In the genomic region with DNA sequence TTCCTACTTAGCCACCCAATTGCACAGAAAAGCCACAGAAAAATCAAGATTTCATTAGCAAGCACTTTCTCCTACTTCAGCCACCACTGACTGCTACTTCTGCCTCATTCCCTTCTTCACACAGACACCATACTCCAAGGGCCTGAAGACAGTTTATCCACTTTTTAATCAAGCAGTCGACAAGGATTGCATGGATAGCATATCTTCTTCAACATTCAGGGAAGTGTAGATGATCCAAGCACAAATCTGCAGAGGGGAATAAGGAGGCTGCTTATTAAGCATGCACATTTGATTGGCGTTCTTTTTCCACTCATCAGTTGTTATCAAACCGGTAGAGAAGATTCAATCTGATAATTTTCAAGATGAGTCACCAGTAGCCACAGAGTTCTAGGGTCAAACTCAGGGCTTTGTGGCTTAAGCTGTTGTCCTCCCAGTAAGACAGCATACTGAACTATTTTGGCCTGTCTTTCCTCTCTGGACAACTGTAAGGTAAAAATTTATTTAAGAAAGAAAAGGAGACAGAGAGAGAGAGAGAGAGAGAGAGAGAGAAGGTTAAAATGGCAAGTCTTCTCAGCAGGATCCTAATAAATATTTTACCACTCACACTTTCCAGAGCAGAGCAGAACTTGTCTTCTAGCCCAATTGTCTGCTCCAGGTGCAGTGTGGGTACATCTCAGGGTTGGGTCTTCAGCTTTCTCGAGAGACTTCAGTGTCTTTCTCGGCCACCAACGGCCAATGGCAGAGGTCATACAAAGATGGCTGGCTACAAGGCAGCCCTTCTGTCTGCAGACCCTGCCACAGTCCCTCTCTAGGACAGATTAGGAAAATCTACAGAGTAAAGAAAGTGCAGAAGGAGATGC, we compare ENCODE assay signal across 8 cellular contexts.
DNase-seq lines count a peak whose midpoint lies in the region; ATAC-seq, FAIRE-seq and TF ChIP-seq lines count a peak whose summit lies in the region.

No MANE protein-coding gene starts in this region.

- H3K36me3 ChIP-seq in K562 (ENCODE audit: control insufficient read depth, insufficient read depth, low read length): no peaks in the 10 kb centered on the region
- H3K36me3 ChIP-seq in suprapubic skin: no peaks in the 10 kb centered on the region

- peaks cover 5% of the 10 kb centered on the region; the same call in 1 of the 2 replicates for H3K4me1 Mint-ChIP-seq in WTC11

- in situ Hi-C loops in K562 (cut with MboI): no loop called here

- H3K4me1 ChIP-seq in K562 (replicated peaks in 1 of 2; ENCODE audit: control insufficient read depth in 2 of 2, insufficient read depth in 2 of 2, low read length in 2 of 2) (peaks cover 3 to 48% of the 10 kb centered on the region in 2 experiments; a peak in 4 of 5 replicates), suprapubic skin (peaks cover 26% of the 10 kb centered on the region)

- peak overlapping the region; percentile 45 for H3K4me2 ChIP-seq in K562 (ENCODE audit: insufficient read depth, low read length)

- H3K27me3 Mint-ChIP-seq in WTC11 (ENCODE audit: low read depth): peaks cover 3% of the 10 kb centered on the region; the same call in 1 of the 2 replicates

- H4K20me1 ChIP-seq in K562 (replicated peaks; ENCODE audit: control insufficient read depth, insufficient read depth, low read length): no peaks in the 10 kb centered on the region

- BruUV-seq in K562 (replicated peaks; lab: Mats Ljungman, UMichigan): no TSS peak

- H3K27ac ChIP-seq in K562 (ENCODE audit: extremely low read depth, low read depth, low read length): peak overlapping the region; percentile 52; the same call in 2 of the 3 replicates
- H3K27ac ChIP-seq in suprapubic skin: peak overlapping the region; percentile 61

- H3K4me3 Mint-ChIP-seq in WTC11: no peak overlapping the region

- POLR2A ChIA-PET in K562 (lab: Yijun Ruan, JAX) (interaction anchor here (0.6 to 1.5 kb wide), 5 partner anchors 9 to 139 kb away, joined by 3 to 4 read pairs (median 3); no protein-coding TSS in a partner anchor), WTC11 (lab: Charles Lee) (no interaction called here)

- CTCF ChIA-PET in K562 (lab: Yijun Ruan, JAX; ENCODE audit: low intra/inter-chr PET ratio) (no interaction called here), WTC11 (lab: Charles Lee) (interaction anchor here (0.7 to 1.3 kb wide), 2 partner anchors 78 to 160 kb away, joined by 4 read pairs; no protein-coding TSS in a partner anchor)

- no peaks in the 10 kb centered on the region for H3K9me1 ChIP-seq in K562 (ENCODE audit: control insufficient read depth, insufficient read depth, low read length)

- intact Hi-C loops in K562 (cut with micrococcal nuclease): no loop called here

- peak; percentile 80 for TF ChIP-seq EP300 in K562 (IDR thresholded peaks at IDR 0.05; ENCODE audit: low read length)
- TF ChIP-seq EP300 in suprapubic skin (IDR thresholded peaks at IDR 0.05): no peak

- H3K4me3 ChIP-seq in K562: no peak overlapping the region
- H3K4me3 ChIP-seq in suprapubic skin: no peak overlapping the region
- no peak overlapping the region for H3K4me3 ChIP-seq in foreskin fibroblast (ENCODE audit: low read depth in 1 of 2, low read length in 2 of 2)

- no peaks in the 10 kb centered on the region for H3K36me3 Mint-ChIP-seq in WTC11

- H3K79me2 ChIP-seq in K562 (ENCODE audit: control insufficient read depth, insufficient read depth, low read length): no peaks in the 10 kb centered on the region

- H3K9me3 Mint-ChIP-seq in WTC11: no peaks in the 10 kb centered on the region

- ATAC-seq in GM19468 (IDR thresholded peaks at IDR 0.05; ENCODE audit: extremely low read depth, unreplicated experiment) (peak; percentile 91), HG03460 (IDR thresholded peaks at IDR 0.05; ENCODE audit: unreplicated experiment) (peak; percentile 98), K562 (peak; percentile 67), WTC11 (no peak)

- no peaks in the 10 kb centered on the region for H3K9me3 ChIP-seq in K562 (replicated peaks; ENCODE audit: control insufficient read depth, insufficient read depth, low read depth, low read length)
- H3K9me3 ChIP-seq in suprapubic skin: no peaks in the 10 kb centered on the region

- TF ChIP-seq RAD21 in K562 (CRISPR knock-in tag; conservative IDR thresholded peaks at IDR 0.05 in 1 of 2, IDR thresholded peaks at IDR 0.05 in 1 of 2): peak in 1 of 2 experiments; percentile 16; a peak in 2 of 4 replicates

- peak overlapping the region; percentile 65 for H2AFZ ChIP-seq in K562 (ENCODE audit: low read depth, low read length)

- TF ChIP-seq CTCF in K562 (IDR thresholded peaks at IDR 0.05 in 2 of 3, conservative IDR thresholded peaks at IDR 0.05 in 1 of 3; ENCODE audit: insufficient read depth in 2 of 3, low read depth in 1 of 3, low read length in 3 of 3): no peak
- TF ChIP-seq CTCF in suprapubic skin (IDR thresholded peaks at IDR 0.05): no peak
- no peak for TF ChIP-seq CTCF in WTC11 (IDR thresholded peaks at IDR 0.05)
- no peak for TF ChIP-seq CTCF in foreskin fibroblast (IDR thresholded peaks at IDR 0.05; ENCODE audit: low read depth, low read length)
- no peak for TF ChIP-seq CTCF in D721Med (IDR thresholded peaks at IDR 0.05; ENCODE audit: insufficient read depth, missing control alignments)

- peak overlapping the region in 1 of 2 experiments; percentile 4; a peak in 2 of 4 replicates for H3K9ac ChIP-seq in K562 (ENCODE audit: insufficient read depth in 1 of 2, low read depth in 2 of 2, low read length in 2 of 2)

- WGBS in K562 (ENCODE audit: insufficient coverage, low coverage, missing lambda C conversion rate): 4% methylated on average over 6 of the region's 6 CpGs
- WGBS in suprapubic skin: 65% methylated on average over 6 of the region's 6 CpGs

- FAIRE-seq in K562 (lab: Jason Lieb, UNC): peak; percentile 84
- no peak for FAIRE-seq in D721Med (lab: Jason Lieb, UNC)

- TF ChIP-seq POLR2A in K562 (conservative IDR thresholded peaks at IDR 0.05) (no peak), suprapubic skin (IDR thresholded peaks at IDR 0.05) (no peak)

- DNase-seq in ELR (ENCODE audit: low read depth) (peak; percentile 47), K562 (ENCODE audit: extremely low read depth in 1 of 4, low spot score in 3 of 4) (peak; percentile 52 to 72 (median 56)), suprapubic skin (ENCODE audit: low spot score in 2 of 2) (no peak), WTC11 (ENCODE audit: low spot score) (no peak), foreskin fibroblast (no peak), D721Med (ENCODE audit: insufficient read length, low spot score) (no peak)

- H3K27me3 ChIP-seq in K562 (ENCODE audit: control insufficient read depth in 2 of 2, insufficient read depth in 2 of 2, low read length in 2 of 2) (no peaks in the 10 kb centered on the region), suprapubic skin (no peaks in the 10 kb centered on the region)

- no peak overlapping the region for H3K27ac Mint-ChIP-seq in WTC11

TF ChIP-seq in K562, 482 proteins besides CTCF, POLR2A, EP300 and RAD21 (continues in another document):
- peak in 1 of 2 experiments; percentile 61; a peak in 2 of 4 replicates for TF ChIP-seq TRIM24 (IDR thresholded peaks at IDR 0.05)
- peak; percentile 61; the same call in 1 of the 2 replicates for TF ChIP-seq NCOA1 (IDR thresholded peaks at IDR 0.05; ENCODE audit: low read depth)
- TF ChIP-seq, protein P1, sequence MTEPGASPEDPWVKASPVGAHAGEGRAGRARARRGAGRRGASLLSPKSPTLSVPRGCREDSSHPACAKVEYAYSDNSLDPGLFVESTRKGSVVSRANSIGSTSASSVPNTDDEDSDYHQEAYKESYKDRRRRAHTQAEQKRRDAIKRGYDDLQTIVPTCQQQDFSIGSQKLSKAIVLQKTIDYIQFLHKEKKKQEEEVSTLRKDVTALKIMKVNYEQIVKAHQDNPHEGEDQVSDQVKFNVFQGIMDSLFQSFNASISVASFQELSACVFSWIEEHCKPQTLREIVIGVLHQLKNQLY (CRISPR knock-in tag; conservative IDR thresholded peaks at IDR 0.05): no peak
- TF ChIP-seq, protein P2, sequence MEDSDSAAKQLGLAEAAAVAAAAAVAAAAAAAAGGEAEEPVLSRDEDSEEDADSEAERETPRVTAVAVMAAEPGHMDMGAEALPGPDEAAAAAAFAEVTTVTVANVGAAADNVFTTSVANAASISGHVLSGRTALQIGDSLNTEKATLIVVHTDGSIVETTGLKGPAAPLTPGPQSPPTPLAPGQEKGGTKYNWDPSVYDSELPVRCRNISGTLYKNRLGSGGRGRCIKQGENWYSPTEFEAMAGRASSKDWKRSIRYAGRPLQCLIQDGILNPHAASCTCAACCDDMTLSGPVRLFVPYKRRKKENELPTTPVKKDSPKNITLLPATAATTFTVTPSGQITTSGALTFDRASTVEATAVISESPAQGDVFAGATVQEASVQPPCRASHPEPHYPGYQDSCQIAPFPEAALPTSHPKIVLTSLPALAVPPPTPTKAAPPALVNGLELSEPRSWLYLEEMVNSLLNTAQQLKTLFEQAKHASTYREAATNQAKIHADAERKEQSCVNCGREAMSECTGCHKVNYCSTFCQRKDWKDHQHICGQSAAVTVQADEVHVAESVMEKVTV (CRISPR knock-in tag; IDR thresholded peaks at IDR 0.05): no peak
- TF ChIP-seq ETV5 (CRISPR knock-in tag; IDR thresholded peaks at IDR 0.05; ENCODE audit: low read depth): no peak; the same call in 1 of the 2 replicates

TF ChIP-seq in WTC11, 78 proteins besides CTCF, POLR2A, EP300 and RAD21:
- TF ChIP-seq ETV6 (CRISPR knock-in tag; IDR thresholded peaks at IDR 0.05): no peak
TF ChIP-seq in WTC11: peak in this region for 0.

Comparison
In these comparisons a context has a peak if more than half of its experiments do, and no peak if none do; other contexts are left out.
1. DNase-seq: peak in ELR (single experiment) and K562 (4 of 4); none in suprapubic skin (0 of 2), WTC11 (single experiment), foreskin fibroblast (0 of 2) and D721Med (single experiment).